Comparison of ENCODE assay signal across 8 cellular contexts in the genomic region with DNA sequence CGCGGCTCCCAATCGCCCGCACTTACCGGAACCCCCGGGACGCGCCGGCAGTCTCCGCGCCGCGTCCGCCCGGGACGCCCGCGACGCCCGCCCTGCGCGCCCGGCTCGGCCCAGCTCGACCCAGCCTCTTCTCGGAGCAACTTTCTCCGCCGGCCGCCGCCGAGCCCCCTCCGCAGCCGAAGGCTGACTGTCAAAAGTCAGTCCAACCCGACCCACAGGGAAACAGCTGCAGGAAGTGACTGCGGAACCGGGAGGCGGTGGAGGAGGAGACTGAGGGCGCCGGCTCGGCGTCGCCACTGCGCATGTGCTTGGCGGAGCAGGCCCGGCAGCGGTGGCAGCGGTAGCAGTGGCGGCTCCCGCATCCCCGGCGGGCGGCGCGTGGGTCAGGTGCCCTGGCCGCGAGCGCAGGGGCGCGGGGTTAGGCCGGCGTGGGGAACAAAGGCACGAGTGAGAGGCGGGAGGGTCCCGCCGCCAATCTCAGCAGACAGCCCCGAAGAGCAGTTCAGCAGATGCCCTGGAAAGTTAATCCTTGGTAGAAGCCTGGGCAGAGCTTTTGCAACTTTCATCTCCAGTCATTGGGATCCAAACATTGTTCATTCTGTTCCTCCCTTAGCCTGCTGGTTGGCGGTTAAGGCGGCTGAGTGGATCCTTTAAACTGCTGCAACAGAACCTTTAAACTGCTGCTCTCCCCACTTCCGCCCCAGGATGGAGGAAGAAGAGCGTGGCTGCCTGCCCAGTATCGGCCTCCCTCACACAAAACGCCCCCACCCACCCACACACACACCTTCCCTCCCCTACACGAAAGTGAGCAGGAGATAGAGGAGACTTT. TPM values are rescaled to one million over a fixed set of nuclear protein-coding genes. Genes with fewer than 3 reads are reported as not detected.
DNase-seq lines count a peak whose midpoint lies in the region; ATAC-seq and TF ChIP-seq lines count a peak whose summit lies in the region.

A gene with protein sequence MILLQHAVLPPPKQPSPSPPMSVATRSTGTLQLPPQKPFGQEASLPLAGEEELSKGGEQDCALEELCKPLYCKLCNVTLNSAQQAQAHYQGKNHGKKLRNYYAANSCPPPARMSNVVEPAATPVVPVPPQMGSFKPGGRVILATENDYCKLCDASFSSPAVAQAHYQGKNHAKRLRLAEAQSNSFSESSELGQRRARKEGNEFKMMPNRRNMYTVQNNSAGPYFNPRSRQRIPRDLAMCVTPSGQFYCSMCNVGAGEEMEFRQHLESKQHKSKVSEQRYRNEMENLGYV (minus strand): TSS at position 241 of the 829 bp plus-strand sequence. CDS start 4,057 bp downstream, outside the sequence.

- peak within 1 kb of the TSS; percentile 96 for H3K27ac Mint-ChIP-seq in HFFc6
- peak within 1 kb of the TSS; percentile 91 to 97 for H3K27ac Mint-ChIP-seq in activated naive CD4-positive, alpha-beta T cell treated with anti-CD3 and anti-CD28 coated beads, Interleukin-2, amount 50 U/mL, for 72 hours

- peak within 1 kb of the TSS; percentile 100 for H3K4me3 Mint-ChIP-seq in HFFc6

- H3K9me3 ChIP-seq in parathyroid adenoma (ENCODE audit: control insufficient read depth, low read length) (no peaks in the 10 kb centered on the region), tibial nerve (no peaks in the 10 kb centered on the region)

- no peaks in the 10 kb centered on the region for H3K9me3 Mint-ChIP-seq in HFFc6
- H3K9me3 Mint-ChIP-seq in activated naive CD4-positive, alpha-beta T cell treated with anti-CD3 and anti-CD28 coated beads, Interleukin-2, amount 50 U/mL, for 72 hours, result peaks cover 0 to 4% of the 10 kb centered on the region in 2 donors

- peak; percentile 90 for DNase-seq in GM06990 (ENCODE audit: extremely low read depth, insufficient read length)
- peak; percentile 81 for DNase-seq in HFFc6
- DNase-seq in NB4 (ENCODE audit: low read depth), result peak; percentile 79
- peak; percentile 49 for DNase-seq in SKM-1 (lab: John Stamatoyannopoulos, UW; ENCODE audit: unreplicated experiment)
- peak; percentile 81 to 89 for DNase-seq in activated naive CD4-positive, alpha-beta T cell treated with anti-CD3 and anti-CD28 coated beads, Interleukin-2, amount 50 U/mL, for 72 hours (ENCODE audit: low spot score in 2 of 2)
- DNase-seq in head of caudate nucleus, result peak; percentile 79 to 96 (median 92)
- DNase-seq in tibial nerve (ENCODE audit: low spot score in 2 of 2), result peak; percentile 67 to 69

- TF ChIP-seq EP300 in tibial nerve (IDR thresholded peaks at IDR 0.05), result peak in 1 of 2 donors; percentile 73

- TF ChIP-seq POLR2A in NB4 (IDR thresholded peaks at IDR 0.05; ENCODE audit: extremely low read depth, insufficient read length), result peak; percentile 77
- TF ChIP-seq POLR2A in tibial nerve (IDR thresholded peaks at IDR 0.05), result peak; percentile 38 to 66

- TF ChIP-seq CTCF in GM06990 (IDR thresholded peaks at IDR 0.05; ENCODE audit: insufficient read depth, low read length, poor library complexity, severe bottlenecking) (no peak), HFFc6 (IDR thresholded peaks at IDR 0.05) (no peak; the same call in 1 of the 2 replicates), NB4 (IDR thresholded peaks at IDR 0.05; ENCODE audit: low read depth, low read length) (no peak), parathyroid adenoma (IDR thresholded peaks at IDR 0.05) (no peak), tibial nerve (IDR thresholded peaks at IDR 0.05) (no peak)

- H3K4me1 ChIP-seq in parathyroid adenoma (peaks cover 3% of the 10 kb centered on the region), tibial nerve (peaks cover 0 to 32% (median 6%) of the 10 kb centered on the region in 4 donors)

- H3K36me3 Mint-ChIP-seq in HFFc6 (ENCODE audit: low read depth), result peaks cover 32% of the 10 kb centered on the region
- peaks cover 9 to 27% of the 10 kb centered on the region in 2 donors for H3K36me3 Mint-ChIP-seq in activated naive CD4-positive, alpha-beta T cell treated with anti-CD3 and anti-CD28 coated beads, Interleukin-2, amount 50 U/mL, for 72 hours

- peaks cover 6% of the 10 kb centered on the region for H3K27me3 Mint-ChIP-seq in HFFc6 (ENCODE audit: insufficient read depth)

- intact Hi-C loops in head of caudate nucleus (cut with DNase I), result loop anchor here (2.0 to 5.0 kb wide), 3 partner anchors 54 to 251 kb away; partner anchors contain the start of genes PIK3CA and ZNF639

- H3K4me1 Mint-ChIP-seq in HFFc6 (ENCODE audit: low read depth), result peaks cover 34% of the 10 kb centered on the region

- peak within 1 kb of the TSS; percentile 93 for H3K4me3 ChIP-seq in GM06990 (replicated peaks; ENCODE audit: low read depth, low read length)
- peak within 1 kb of the TSS; percentile 72 for H3K4me3 ChIP-seq in NB4 (ENCODE audit: low read depth, low read length)
- H3K4me3 ChIP-seq in parathyroid adenoma (ENCODE audit: low read depth, low read length), result peak within 1 kb of the TSS; percentile 68
- peak within 1 kb of the TSS; percentile 76 to 84 (median 79) for H3K4me3 ChIP-seq in tibial nerve

- peak within 1 kb of the TSS; percentile 93 for H3K4me2 ChIP-seq in parathyroid adenoma (ENCODE audit: low read length)

- WGBS in tibial nerve, 2 donors, result 1% methylated on average over 47 to 73 of the region's 73 CpGs

- peaks cover 7% of the 10 kb centered on the region for H3K36me3 ChIP-seq in GM06990 (ENCODE audit: control insufficient read depth, insufficient read depth, low read length)
- no peaks in the 10 kb centered on the region for H3K36me3 ChIP-seq in parathyroid adenoma (ENCODE audit: control insufficient read depth, insufficient read depth, low read length)
- H3K36me3 ChIP-seq in tibial nerve, result peaks cover 0 to 9% (median 0%) of the 10 kb centered on the region in 3 donors

- peaks cover 20% of the 10 kb centered on the region for H3K79me2 ChIP-seq in parathyroid adenoma

- H3K27me3 ChIP-seq in GM06990 (replicated peaks; ENCODE audit: control insufficient read depth, insufficient read depth, low read length), result no peaks in the 10 kb centered on the region
- H3K27me3 ChIP-seq in parathyroid adenoma (ENCODE audit: control insufficient read depth, insufficient read depth, low read length), result no peaks in the 10 kb centered on the region
- no peaks in the 10 kb centered on the region for H3K27me3 ChIP-seq in tibial nerve

- H3K27ac ChIP-seq in parathyroid adenoma (peak within 1 kb of the TSS; percentile 81), tibial nerve (peak within 1 kb of the TSS; percentile 68 to 88 (median 86))

- peak within 1 kb of the TSS; percentile 8 for H3K9ac ChIP-seq in parathyroid adenoma

- peak within 1 kb of the TSS; percentile 81 for H2AFZ ChIP-seq in parathyroid adenoma

- peak; percentile 84 to 91 for ATAC-seq in activated naive CD4-positive, alpha-beta T cell treated with anti-CD3 and anti-CD28 coated beads, Interleukin-2, amount 50 U/mL, for 72 hours

RNA-seq across cellular contexts. Expression of the gene that starts here (rescaled TPM):
- total RNA-seq in HFFc6 (2021; fragmentation: NEBNext Ultra II Directional; extraction: Animal tissue kit (Norgen Biotek cat#: 25700)), result 100 to 1,000 TPM in 1 of 6 experiments, 10 to 100 TPM in 5; 70.6 to 100 (median 83.7) TPM
- total RNA-seq in activated naive CD4-positive, alpha-beta T cell treated with anti-CD3 and anti-CD28 coated beads, Interleukin-2, amount 50 U/mL, for 72 hours, result 10 to 100 TPM; 11.1 to 83.2 TPM
- total RNA-seq in tibial nerve, result 10 to 100 TPM; 15.6 to 19.0 (median 16.7) TPM

Comparison
In these comparisons a context has a peak if more than half of its experiments do, and no peak if none do; other contexts are left out.
1. Peak in every context shown above with its lines: DNase-seq, ATAC-seq, H3K4me3 ChIP-seq and H3K27ac ChIP-seq.